14 cellular contexts compared by ENCODE assay signal in the genomic region with DNA sequence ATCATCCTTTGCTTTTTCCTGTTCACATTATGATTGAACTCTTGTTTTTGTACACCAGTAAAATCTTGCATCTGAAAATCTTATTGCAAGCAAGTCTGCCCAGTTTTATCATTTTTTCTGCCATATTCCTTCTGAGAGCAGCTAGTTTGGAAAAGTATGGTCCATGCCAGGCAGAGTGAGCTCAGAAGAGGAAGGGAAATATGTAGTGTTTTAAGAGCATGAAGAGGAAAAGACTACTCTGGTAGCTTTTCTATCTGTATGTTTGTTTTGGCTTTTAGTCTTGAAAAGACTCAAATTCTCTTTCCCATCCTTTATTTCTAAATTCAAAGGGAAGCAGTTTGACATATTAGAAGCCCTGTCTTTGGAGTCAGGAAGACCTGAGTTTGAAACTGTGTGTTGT.
DNase-seq lines count a peak whose midpoint lies in the region; ATAC-seq and TF ChIP-seq lines count a peak whose summit lies in the region.
"Had no signal": no experiment of that assay in that cellular context is flagged by ENCODE, and none has a peak within 500 bp of the region (broad histone marks: within the 10 kb centered on the region; RNA-seq: fewer than 3 reads in every experiment).

No MANE protein-coding gene starts in this region.

- DNase-seq in ascending aorta (ENCODE audit: low spot score in 2 of 2) (no peak), left lobe of liver (ENCODE audit: low spot score) (no peak), psoas muscle (no peak), tibial artery (no peak), body of pancreas (no peak), BE2C (no peak)
- DNase-seq: CD4-positive, CD25-positive, alpha-beta regulatory T cell; CD8-positive, alpha-beta memory T cell; COR-L47; DMS 273 treated with DMSO at 0.1 percent for 48 hours; DMS53; HCEC 1CT; IMR-90 had no signal

- no peak for TF ChIP-seq CTCF in ascending aorta (IDR thresholded peaks at IDR 0.05)
- no peak for TF ChIP-seq CTCF in psoas muscle (IDR thresholded peaks at IDR 0.05)
- TF ChIP-seq CTCF in tibial artery (IDR thresholded peaks at IDR 0.05) = no peak
- TF ChIP-seq CTCF in body of pancreas (IDR thresholded peaks at IDR 0.05) = no peak
- TF ChIP-seq CTCF in BE2C (IDR thresholded peaks at IDR 0.05; ENCODE audit: low read depth, low read length) = no peak

- peaks cover 0 to 4% of the 10 kb centered on the region in 2 donors for H3K9me3 ChIP-seq in ascending aorta
- H3K9me3 ChIP-seq in psoas muscle = no peaks in the 10 kb centered on the region
- no peaks in the 10 kb centered on the region for H3K9me3 ChIP-seq in tibial artery
- H3K9me3 ChIP-seq in body of pancreas = no peaks in the 10 kb centered on the region
- no peaks in the 10 kb centered on the region for H3K9me3 ChIP-seq in BE2C

- H3K36me3 ChIP-seq in ascending aorta (no peaks in the 10 kb centered on the region), psoas muscle (ENCODE audit: insufficient read depth in 1 of 2, low read depth in 1 of 2) (no peaks in the 10 kb centered on the region), tibial artery (no peaks in the 10 kb centered on the region), body of pancreas (replicated peaks in 1 of 2; ENCODE audit: insufficient read depth in 1 of 2, low read depth in 2 of 2) (no peaks in the 10 kb centered on the region), BE2C (no peaks in the 10 kb centered on the region; the same call in 1 of the 2 replicates)

- peak; percentile 8 for ATAC-seq in left lobe of liver
- ATAC-seq in psoas muscle = no peak
- no peak for ATAC-seq in body of pancreas
- ATAC-seq: GM23338 had no signal

- intact Hi-C loops in ascending aorta (cut with DNase I) (no loop called here), psoas muscle (cut with DNase I) (no loop called here), tibial artery (cut with DNase I; ENCODE audit: low total_unique reads) (no loop called here), body of pancreas (cut with DNase I) (no loop called here)

- no peaks in the 10 kb centered on the region for H3K27me3 ChIP-seq in ascending aorta
- H3K27me3 ChIP-seq in psoas muscle (ENCODE audit: insufficient read depth in 3 of 3, low read length in 2 of 3) = no peaks in the 10 kb centered on the region
- no peaks in the 10 kb centered on the region for H3K27me3 ChIP-seq in tibial artery
- H3K27me3 ChIP-seq in body of pancreas = no peaks in the 10 kb centered on the region
- no peaks in the 10 kb centered on the region for H3K27me3 ChIP-seq in BE2C

- H3K4me1 ChIP-seq in ascending aorta (peaks cover 0 to 45% of the 10 kb centered on the region in 2 donors), psoas muscle (peaks cover 33% of the 10 kb centered on the region), tibial artery (peaks cover 0 to 76% (median 33%) of the 10 kb centered on the region in 4 donors), body of pancreas (no peaks in the 10 kb centered on the region), BE2C (no peaks in the 10 kb centered on the region)

- TF ChIP-seq POLR2A in body of pancreas (IDR thresholded peaks at IDR 0.05) = no peak

- H3K27ac ChIP-seq in ascending aorta (peak overlapping the region; percentile 37 to 63), psoas muscle (peak overlapping the region; percentile 12), tibial artery (peak overlapping the region; percentile 42 to 50), body of pancreas (no peak overlapping the region)

- no peak overlapping the region for H3K4me3 ChIP-seq in ascending aorta
- H3K4me3 ChIP-seq in psoas muscle = no peak overlapping the region
- H3K4me3 ChIP-seq in tibial artery = no peak overlapping the region
- H3K4me3 ChIP-seq in body of pancreas = no peak overlapping the region
- H3K4me3 ChIP-seq in BE2C (ENCODE audit: low read depth, low read length) = no peak overlapping the region
- H3K4me3 ChIP-seq: GM23338 had no signal

Comparison
In these comparisons a context has a peak if more than half of its experiments do, and no peak if none do; other contexts are left out.
1. H3K27ac ChIP-seq: peak in ascending aorta (2 of 2), psoas muscle (single experiment) and tibial artery (2 of 2); none in body of pancreas (0 of 4).